10 cellular contexts compared by ENCODE assay signal in genomic region chr16:31113420-31114124, GRCh38. TPM values are rescaled to one million over a fixed set of nuclear protein-coding genes. Genes with fewer than 3 reads are reported as not detected.
DNase-seq lines count a peak whose midpoint lies in the region; ATAC-seq, FAIRE-seq and TF ChIP-seq lines count a peak whose summit lies in the region.
"Had no signal": no experiment of that assay in that cellular context is flagged by ENCODE, and none has a peak within 500 bp of the region (broad histone marks: within the 10 kb centered on the region; RNA-seq: fewer than 3 reads in every experiment).

No MANE protein-coding gene starts in this region.

- H3K27ac ChIP-seq in RWPE1 (peak overlapping the region; percentile 92), small intestine (ENCODE audit: low read depth in 1 of 2, low read length in 1 of 2) (peak overlapping the region; percentile 16 to 43), foreskin keratinocyte (no peak overlapping the region)
- H3K27ac ChIP-seq: A549 had no signal

- no peak overlapping the region for H3K4me3 Mint-ChIP-seq in glutamatergic neuron (ENCODE audit: unreplicated experiment)

- peaks cover 6% of the 10 kb centered on the region for H3K27me3 Mint-ChIP-seq in glutamatergic neuron (ENCODE audit: unreplicated experiment)

- no peaks in the 10 kb centered on the region for H3K36me3 Mint-ChIP-seq in glutamatergic neuron (ENCODE audit: unreplicated experiment)

- H3K9me3 ChIP-seq in small intestine (ENCODE audit: control insufficient read depth, low read depth): no peaks in the 10 kb centered on the region
- H3K9me3 ChIP-seq: A549 had no signal

- DNase-seq in SIG-M5 treated with dmso at 0.1 percent for 504 hours (lab: John Stamatoyannopoulos, UW; ENCODE audit: unreplicated experiment): peak; percentile 51
- no peak for DNase-seq in SIG-M5 (lab: John Stamatoyannopoulos, UW)
- no peak for DNase-seq in RWPE1 (ENCODE audit: low spot score)
- no peak for DNase-seq in glutamatergic neuron
- peak; percentile 67 for DNase-seq in small intestine
- DNase-seq in inferior parietal cortex (ENCODE audit: extremely low spot score): no peak
- DNase-seq in NCI-H2171 (lab: John Stamatoyannopoulos, UW): no peak
- no peak for DNase-seq in foreskin keratinocyte
- DNase-seq: NCI-H2029 treated with DMSO at 0.1 percent for 48 hours had no signal

- H3K27me3 ChIP-seq in small intestine (ENCODE audit: control insufficient read depth in 2 of 2, insufficient read depth in 2 of 2, low read length in 2 of 2) (no peaks in the 10 kb centered on the region), foreskin keratinocyte (no peaks in the 10 kb centered on the region)

- peaks cover 7% of the 10 kb centered on the region for H3K4me1 Mint-ChIP-seq in glutamatergic neuron (ENCODE audit: low read depth, unreplicated experiment)

- TF ChIP-seq CTCF in RWPE1 (conservative IDR thresholded peaks at IDR 0.05; ENCODE audit: low read depth) (no peak), glutamatergic neuron (IDR thresholded peaks at IDR 0.05; ENCODE audit: partially characterized antibody, unreplicated experiment) (no peak), foreskin keratinocyte (conservative IDR thresholded peaks at IDR 0.05) (no peak)

- no peak for FAIRE-seq in small intestine (lab: Jason Lieb, UNC)
- FAIRE-seq: A549 had no signal

- peaks cover 0 to 5% of the 10 kb centered on the region in 2 donors for H3K36me3 ChIP-seq in small intestine (ENCODE audit: control insufficient read depth in 2 of 2, insufficient read depth in 2 of 2, low read length in 2 of 2)

- peaks cover 11% of the 10 kb centered on the region for H3K9me3 Mint-ChIP-seq in glutamatergic neuron (ENCODE audit: unreplicated experiment)

- peaks cover 0 to 2% of the 10 kb centered on the region in 2 donors for H3K4me1 ChIP-seq in small intestine (ENCODE audit: control insufficient read depth in 2 of 2, insufficient read depth in 1 of 2, low read depth in 1 of 2, low read length in 1 of 2)
- H3K4me1 ChIP-seq in foreskin keratinocyte: no peaks in the 10 kb centered on the region

- H3K4me3 ChIP-seq in small intestine (ENCODE audit: low read depth in 1 of 2, low read length in 2 of 2): no peak overlapping the region
- H3K4me3 ChIP-seq: A549 had no signal

- ATAC-seq in foreskin keratinocyte: no peak
- ATAC-seq: A549 had no signal

- WGBS in small intestine, 3 donors: 31 to 50% (median 34%) methylated on average over 2 of the region's 2 CpGs

- POLR2A ChIA-PET in RWPE1 (lab: Yijun Ruan, JAX; ENCODE audit: low non-redundant PET): no interaction called here

- CTCF ChIA-PET in RWPE1 (lab: Yijun Ruan, JAX): interaction anchor here (0.6 to 1.1 kb wide), 3 partner anchors 29 to 337 kb away, joined by 3 to 7 read pairs (median 5); no protein-coding TSS in a partner anchor

- H3K27ac Mint-ChIP-seq in glutamatergic neuron (ENCODE audit: unreplicated experiment): peak overlapping the region; percentile 70

RNA-seq across cellular contexts. Expression of gene KAT8, which starts 3.9 kb away (rescaled TPM):
- total RNA-seq in glutamatergic neuron (ENCODE audit: unreplicated experiment): 61.2 TPM
- polyA plus RNA-seq in small intestine: 10 to 100 TPM; 43.7 to 44.3 (median 43.8) TPM
- 33.6 and 34.3 TPM in 2 replicates for total RNA-seq in foreskin keratinocyte
- 26.7 and 29.5 TPM in 2 replicates for polyA plus RNA-seq in foreskin keratinocyte

RNA-seq across cellular contexts. Expression of gene BCKDK, which starts 5.4 kb away (rescaled TPM):
- total RNA-seq in glutamatergic neuron (ENCODE audit: unreplicated experiment) (62.4 TPM), foreskin keratinocyte (41.1 and 41.9 TPM in 2 replicates)
- polyA plus RNA-seq in small intestine (10 to 100 TPM; 23.8 to 27.7 (median 27.5) TPM), foreskin keratinocyte (58.7 and 60.3 TPM in 2 replicates)

RNA-seq across cellular contexts. Expression of gene VKORC1, which starts 19.0 kb away (rescaled TPM):
- total RNA-seq in glutamatergic neuron (ENCODE audit: unreplicated experiment) (152 TPM), foreskin keratinocyte (82.5 and 85.9 TPM in 2 replicates)
- polyA plus RNA-seq in small intestine (10 to 100 TPM; 77.8 to 87.8 (median 83.4) TPM), foreskin keratinocyte (122 and 129 TPM in 2 replicates)

RNA-seq across cellular contexts. Expression of gene PRSS8, which starts 22.0 kb away (rescaled TPM):
- total RNA-seq in glutamatergic neuron (ENCODE audit: unreplicated experiment) (not detected), foreskin keratinocyte (50.2 and 54.2 TPM in 2 replicates)
- polyA plus RNA-seq in small intestine (100 to 1,000 TPM; 220 to 358 (median 225) TPM), foreskin keratinocyte (77.6 and 85.5 TPM in 2 replicates)

RNA-seq across cellular contexts. Expression of gene PRSS53, which starts 24.8 kb away (rescaled TPM):
- total RNA-seq in glutamatergic neuron (ENCODE audit: unreplicated experiment): 20.4 TPM
- 1 to 10 TPM; 1.6 to 4.7 (median 1.9) TPM for polyA plus RNA-seq in small intestine
- total RNA-seq in foreskin keratinocyte: 1.1 and 1.4 TPM in 2 replicates
- polyA plus RNA-seq in foreskin keratinocyte: 1.8 and 2.1 TPM in 2 replicates

Comparison
In these comparisons a context has a peak if more than half of its experiments do, and no peak if none do; other contexts are left out.
1. DNase-seq: peak in SIG-M5 treated with dmso at 0.1 percent for 504 hours (single experiment) and small intestine (single experiment); none in SIG-M5 (single experiment), RWPE1 (single experiment), glutamatergic neuron (single experiment), inferior parietal cortex (single experiment), NCI-H2171 (single experiment) and foreskin keratinocyte (0 of 2).